In genomic region chr7:120805636-120806388, GRCh38 we compare ENCODE assay signal across 9 cellular contexts. TPM values are rescaled to one million over a fixed set of nuclear protein-coding genes. Genes with fewer than 3 reads are reported as not detected.
DNase-seq lines count a peak whose midpoint lies in the region; ATAC-seq and TF ChIP-seq lines count a peak whose summit lies in the region.
"Had no signal": no experiment of that assay in that cellular context is flagged by ENCODE, and none has a peak within 500 bp of the region (broad histone marks: within the 10 kb centered on the region; RNA-seq: fewer than 3 reads in every experiment).

No MANE protein-coding gene starts in this region.

- H3K4me3 Mint-ChIP-seq in CD8-positive, alpha-beta memory T cell: no peak overlapping the region
- H3K4me3 Mint-ChIP-seq in activated CD8-positive, alpha-beta T cell treated with anti-CD3 and anti-CD28 coated beads, Interleukin-2, amount 10 ng/mL, durations not matched to agents 7 days and 5 days: no peak overlapping the region

- TF ChIP-seq CTCF in fibroblast of mammary gland (conservative IDR thresholded peaks at IDR 0.05; ENCODE audit: control insufficient read depth, insufficient read depth, low read depth, low read length) (peak; percentile 89), omental fat pad (IDR thresholded peaks at IDR 0.05) (peak in 1 of 3 donors; percentile 35)

- H3K36me3 Mint-ChIP-seq in CD8-positive, alpha-beta memory T cell: no peaks in the 10 kb centered on the region
- H3K36me3 Mint-ChIP-seq in activated CD8-positive, alpha-beta T cell treated with anti-CD3 and anti-CD28 coated beads, Interleukin-2, amount 10 ng/mL, durations not matched to agents 7 days and 5 days (ENCODE audit: low read depth): no peaks in the 10 kb centered on the region

- H3K27me3 ChIP-seq in CD8-positive, alpha-beta memory T cell (ENCODE audit: insufficient read depth, low read length, poor library complexity, severe bottlenecking): no peaks in the 10 kb centered on the region
- H3K27me3 ChIP-seq in aorta (ENCODE audit: control insufficient read depth in 1 of 2, insufficient read depth in 2 of 2, low read length in 1 of 2): no peaks in the 10 kb centered on the region

- no peak overlapping the region for H3K4me3 ChIP-seq in CD8-positive, alpha-beta memory T cell (ENCODE audit: low read length)
- no peak overlapping the region for H3K4me3 ChIP-seq in fibroblast of mammary gland (ENCODE audit: control insufficient read depth, low read depth, low read length)
- H3K4me3 ChIP-seq in aorta (ENCODE audit: low read length in 2 of 2): no peak overlapping the region

- H3K27ac ChIP-seq in CD8-positive, alpha-beta memory T cell (ENCODE audit: low read depth, low read length): no peak overlapping the region
- no peak overlapping the region for H3K27ac ChIP-seq in aorta (ENCODE audit: low read depth in 1 of 2, low read length in 2 of 2)

- no peaks in the 10 kb centered on the region for H3K9me3 Mint-ChIP-seq in CD8-positive, alpha-beta memory T cell
- H3K9me3 Mint-ChIP-seq in activated CD8-positive, alpha-beta T cell treated with anti-CD3 and anti-CD28 coated beads, Interleukin-2, amount 10 ng/mL, durations not matched to agents 7 days and 5 days (ENCODE audit: insufficient read depth): no peaks in the 10 kb centered on the region

- H3K27me3 Mint-ChIP-seq in CD8-positive, alpha-beta memory T cell: peaks cover 2 to 22% of the 10 kb centered on the region in 2 donors
- peaks cover 3% of the 10 kb centered on the region for H3K27me3 Mint-ChIP-seq in activated CD8-positive, alpha-beta T cell treated with anti-CD3 and anti-CD28 coated beads, Interleukin-2, amount 10 ng/mL, durations not matched to agents 7 days and 5 days (ENCODE audit: low read depth)

- no peaks in the 10 kb centered on the region for H3K36me3 ChIP-seq in CD8-positive, alpha-beta memory T cell (ENCODE audit: insufficient read depth, low read length)
- H3K36me3 ChIP-seq in aorta (ENCODE audit: control insufficient read depth in 1 of 2, insufficient read depth in 2 of 2, low read length in 1 of 2): no peaks in the 10 kb centered on the region

- ATAC-seq in GM19043 (IDR thresholded peaks at IDR 0.05; ENCODE audit: low read depth, unreplicated experiment): peak; percentile 65
- ATAC-seq in HG03432 (IDR thresholded peaks at IDR 0.05; ENCODE audit: unreplicated experiment): peak; percentile 76
- ATAC-seq in activated CD8-positive, alpha-beta T cell treated with anti-CD3 and anti-CD28 coated beads, Interleukin-2, amount 10 ng/mL, durations not matched to agents 7 days and 5 days: peak; percentile 44
- no peak for ATAC-seq in omental fat pad (ENCODE audit: low FRiP score)
- ATAC-seq in aorta (ENCODE audit: low FRiP score): peak; percentile 85

- no peaks in the 10 kb centered on the region for H3K4me1 Mint-ChIP-seq in CD8-positive, alpha-beta memory T cell
- no peaks in the 10 kb centered on the region for H3K4me1 Mint-ChIP-seq in activated CD8-positive, alpha-beta T cell treated with anti-CD3 and anti-CD28 coated beads, Interleukin-2, amount 10 ng/mL, durations not matched to agents 7 days and 5 days (ENCODE audit: low read depth)

- no peak overlapping the region for H3K27ac Mint-ChIP-seq in CD8-positive, alpha-beta memory T cell
- H3K27ac Mint-ChIP-seq in activated CD8-positive, alpha-beta T cell treated with anti-CD3 and anti-CD28 coated beads, Interleukin-2, amount 10 ng/mL, durations not matched to agents 7 days and 5 days: no peak overlapping the region

- no peaks in the 10 kb centered on the region for H3K9me3 ChIP-seq in CD8-positive, alpha-beta memory T cell (ENCODE audit: low read length)
- H3K9me3 ChIP-seq in aorta (ENCODE audit: control insufficient read depth, low read length): no peaks in the 10 kb centered on the region

- POLR2A ChIA-PET in CD8-positive, alpha-beta memory T cell (lab: Charles Lee): no interaction called here
- POLR2A ChIA-PET in activated CD8-positive, alpha-beta T cell treated with anti-CD3 and anti-CD28 coated beads, Interleukin-2, amount 10 ng/mL, durations not matched to agents 7 days and 5 days (lab: Charles Lee): no interaction called here

- WGBS in aorta, 2 donors: 56 to 62% methylated on average over 3 of the region's 3 CpGs

- intact Hi-C loops in aorta (cut with DNase I): loop anchor here (5.0 to 10.0 kb wide), 2 partner anchors 51 to 299 kb away; partner anchors contain the start of gene TSPAN12 (in 2 of the 2)

- H3K4me1 ChIP-seq in CD8-positive, alpha-beta memory T cell (ENCODE audit: insufficient read depth, low read length): no peaks in the 10 kb centered on the region
- no peaks in the 10 kb centered on the region for H3K4me1 ChIP-seq in aorta (ENCODE audit: control insufficient read depth in 1 of 2, insufficient read depth in 2 of 2, low read length in 2 of 2)

- CTCF ChIA-PET in CD8-positive, alpha-beta memory T cell (lab: Charles Lee): interaction anchor here (0.6 to 2.9 kb wide), 7 partner anchors 9 to 301 kb away, joined by 3 to 15 read pairs (median 4); no protein-coding TSS in a partner anchor
- CTCF ChIA-PET in activated CD8-positive, alpha-beta T cell treated with anti-CD3 and anti-CD28 coated beads, Interleukin-2, amount 10 ng/mL, durations not matched to agents 7 days and 5 days (lab: Charles Lee): interaction anchor here (0.9 to 2.1 kb wide), 20 partner anchors 9 to 302 kb away, joined by 3 to 18 read pairs (median 4); partner anchors contain the start of genes CPED1, ING3 and TSPAN12

- DNase-seq in CD8-positive, alpha-beta memory T cell: peak; percentile 14 to 52 (median 33)
- DNase-seq in NCI-H524 treated with DMSO at 0.1 percent for 48 hours (lab: John Stamatoyannopoulos, UW): peak; percentile 13
- DNase-seq in activated CD8-positive, alpha-beta T cell treated with anti-CD3 and anti-CD28 coated beads, Interleukin-2, amount 10 ng/mL, durations not matched to agents 7 days and 5 days: peak; percentile 69
- peak; percentile 67 for DNase-seq in fibroblast of mammary gland (ENCODE audit: low read depth)
- DNase-seq in omental fat pad (ENCODE audit: low spot score): peak; percentile 51
- no peak for DNase-seq in aorta

RNA-seq across cellular contexts. Expression of gene TSPAN12, which starts 52.1 kb away (rescaled TPM):
- not detected for total RNA-seq in CD8-positive, alpha-beta memory T cell
- not detected for polyA plus RNA-seq in CD8-positive, alpha-beta memory T cell
- not detected for total RNA-seq in activated CD8-positive, alpha-beta T cell treated with anti-CD3 and anti-CD28 coated beads, Interleukin-2, amount 10 ng/mL, durations not matched to agents 7 days and 5 days
- 10 to 100 TPM in 1 of 4 donors, 1 to 10 TPM in 3; 6.5 to 21.3 (median 9.1) TPM for total RNA-seq in omental fat pad
- total RNA-seq in aorta: 10 to 100 TPM; 13.4 to 14.3 TPM
- 10 to 100 TPM in 1 of 2 donors, 1 to 10 TPM in 1; 2.2 to 11.6 TPM for polyA plus RNA-seq in aorta
- total RNA-seq: activated CD8-positive, alpha-beta memory T cell treated with anti-CD3 and anti-CD28 coated beads for 36 hours had no signal

Comparison
In these comparisons a context has a peak if more than half of its experiments do, and no peak if none do; other contexts are left out.
1. DNase-seq: peak in CD8-positive, alpha-beta memory T cell (5 of 5), NCI-H524 treated with DMSO at 0.1 percent for 48 hours (single experiment), activated CD8-positive, alpha-beta T cell treated with anti-CD3 and anti-CD28 coated beads, Interleukin-2, amount 10 ng/mL, durations not matched to agents 7 days and 5 days (single experiment), fibroblast of mammary gland (single experiment) and omental fat pad (single experiment); none in aorta (0 of 2).
2. RNA of gene TSPAN12, which starts 52.1 kb away (total RNA-seq): 13.4 to 14.3 TPM in aorta and 6.5 to 21.3 TPM in omental fat pad; not detected in CD8-positive, alpha-beta memory T cell and not detected in activated CD8-positive, alpha-beta T cell treated with anti-CD3 and anti-CD28 coated beads, Interleukin-2, amount 10 ng/mL, durations not matched to agents 7 days and 5 days; every median in the first group is over 4 times any median in the second.